In the genomic region with DNA sequence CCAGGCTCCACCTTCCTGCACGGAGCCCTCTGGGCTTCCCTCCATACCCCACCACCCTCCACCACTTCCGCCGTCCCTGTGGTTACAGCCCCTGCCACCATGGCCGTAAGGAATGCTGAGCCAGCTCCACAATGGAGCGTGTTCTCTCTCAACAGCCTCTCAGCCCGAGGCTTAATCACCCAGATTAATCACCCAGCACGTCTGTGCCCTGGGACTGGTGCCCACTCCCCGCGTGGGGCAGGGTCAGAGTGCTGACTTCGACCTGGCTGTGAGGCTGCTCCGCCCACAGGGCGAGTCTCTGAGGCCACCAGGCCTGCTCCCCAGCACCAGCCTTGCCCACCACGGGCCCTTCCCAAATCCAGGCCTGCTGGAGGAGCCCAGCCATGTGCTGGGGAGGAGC, we compare ENCODE assay signal across 21 cellular contexts. TPM values are rescaled to one million over a fixed set of nuclear protein-coding genes. Genes with fewer than 3 reads are reported as not detected.
DNase-seq lines count a peak whose midpoint lies in the region; ATAC-seq, FAIRE-seq and TF ChIP-seq lines count a peak whose summit lies in the region.
"Had no signal": no experiment of that assay in that cellular context is flagged by ENCODE, and none has a peak within 500 bp of the region (broad histone marks: within the 10 kb centered on the region; RNA-seq: fewer than 3 reads in every experiment).

No MANE protein-coding gene starts in this region.

- TF ChIP-seq RAD21 in IMR-90 (IDR thresholded peaks at IDR 0.05; ENCODE audit: low read length): no peak

- H3K4me3 ChIP-seq in IMR-90 (ENCODE audit: insufficient read depth, low read depth, low read length): no peak overlapping the region
- no peak overlapping the region for H3K4me3 ChIP-seq in mammary epithelial cell (replicated peaks in 1 of 3; ENCODE audit: insufficient read depth in 1 of 3, low read depth in 2 of 3, low read length in 3 of 3)
- no peak overlapping the region for H3K4me3 ChIP-seq in ovary
- H3K4me3 ChIP-seq: BLaER1, right lobe of liver had no signal

- intact Hi-C loops in IMR-90 (cut with micrococcal nuclease) (no loop called here), mammary epithelial cell (cut with micrococcal nuclease) (loop anchor here (5.0 kb wide), 1 partner anchor 227 kb away; the partner anchor contains the start of gene TSSC4), ovary (cut with DNase I) (no loop called here)

- H3K14ac ChIP-seq in IMR-90 (replicated peaks; ENCODE audit: low read depth, low read length): no peak overlapping the region

- DNase-seq in AG20443 (ENCODE audit: low spot score) (peak; percentile 79), IMR-90 (peak; percentile 52), mammary epithelial cell (peak; percentile 77), kidney tubule cell (ENCODE audit: low spot score) (peak; percentile 78), NOMO-1 treated with DMSO at 0.1 percent for 48 hours (lab: John Stamatoyannopoulos, UW; ENCODE audit: unreplicated experiment) (no peak), NCI-H82 treated with DMSO at 0.1 percent for 48 hours (lab: John Stamatoyannopoulos, UW; ENCODE audit: unreplicated experiment) (no peak), GM12892 (ENCODE audit: insufficient read length) (no peak), ovary (no peak)
- DNase-seq: activated CD4-positive, alpha-beta T cell treated with anti-CD3 and anti-CD28 coated beads for 36 hours; activated T-cell treated with anti-CD3 and anti-CD28 coated beads, Interleukin-2, amount 50 U/mL, for 72 hours; anterior cingulate cortex; glutamatergic neuron; natural killer cell; NCI-H2081; right lobe of liver; stimulated activated naive CD8-positive, alpha-beta T cell treated with anti-CD3 and anti-CD28 coated beads, Interleukin-15, amount 100 ng/mL, for 72 hours; T-cell had no signal

- no peak overlapping the region for H2AK5ac ChIP-seq in IMR-90 (ENCODE audit: low read depth, low read length)

- H3K79me1 ChIP-seq in IMR-90 (ENCODE audit: low read depth in 1 of 2, low read length in 2 of 2): no peaks in the 10 kb centered on the region

- TF ChIP-seq POLR2A in IMR-90 (IDR thresholded peaks at IDR 0.05; ENCODE audit: low read depth, low read length) (no peak), GM12892 (IDR thresholded peaks at IDR 0.05; ENCODE audit: low read depth, low read length) (no peak), ovary (IDR thresholded peaks at IDR 0.05) (no peak)

- H3K56ac ChIP-seq in IMR-90 (ENCODE audit: extremely low read depth, insufficient read depth, low read length): no peak overlapping the region

- H3K9me3 ChIP-seq in IMR-90 (ENCODE audit: control insufficient read depth, insufficient read depth, low read length) (no peaks in the 10 kb centered on the region), mammary epithelial cell (replicated peaks; ENCODE audit: insufficient read depth, low read length) (no peaks in the 10 kb centered on the region), ovary (no peaks in the 10 kb centered on the region)
- H3K9me3 ChIP-seq: BLaER1, right lobe of liver had no signal

- H4K5ac ChIP-seq in IMR-90 (ENCODE audit: low read depth, low read length): no peak overlapping the region

- H3K27ac ChIP-seq in IMR-90 (ENCODE audit: insufficient read depth, low read length) (no peak overlapping the region), mammary epithelial cell (ENCODE audit: insufficient read depth, low read depth, low read length) (no peak overlapping the region), ovary (no peak overlapping the region)
- H3K27ac ChIP-seq: BLaER1, KMS-11, right lobe of liver had no signal

- H3K27me3 ChIP-seq in IMR-90 (ENCODE audit: control insufficient read depth, insufficient read depth, low read length) (peaks cover 5% of the 10 kb centered on the region; the same call in 1 of the 2 replicates), mammary epithelial cell (ENCODE audit: insufficient read depth, low read length) (no peaks in the 10 kb centered on the region), ovary (no peaks in the 10 kb centered on the region)
- H3K27me3 ChIP-seq: right lobe of liver had no signal

- H3K4me1 ChIP-seq in IMR-90 (ENCODE audit: control insufficient read depth, insufficient read depth, low read length) (no peaks in the 10 kb centered on the region), mammary epithelial cell (ENCODE audit: insufficient read depth, low read length) (peaks cover 34% of the 10 kb centered on the region), ovary (ENCODE audit: insufficient read depth) (no peaks in the 10 kb centered on the region)
- H3K4me1 ChIP-seq: right lobe of liver had no signal

- H4K8ac ChIP-seq in IMR-90 (ENCODE audit: low read depth in 2 of 2, low read length in 2 of 2): no peak overlapping the region

- H3K36me3 ChIP-seq in IMR-90 (ENCODE audit: control insufficient read depth, insufficient read depth, low read length) (no peaks in the 10 kb centered on the region), mammary epithelial cell (ENCODE audit: insufficient read depth, low read length) (no peaks in the 10 kb centered on the region), ovary (no peaks in the 10 kb centered on the region)
- H3K36me3 ChIP-seq: BLaER1, right lobe of liver had no signal

- no peak overlapping the region for H3K4me2 ChIP-seq in IMR-90 (ENCODE audit: low read depth, low read length)
- no peak overlapping the region for H3K4me2 ChIP-seq in mammary epithelial cell (ENCODE audit: insufficient read depth, low read depth, low read length)
- H3K4me2 ChIP-seq: BLaER1, KMS-11 had no signal

- no peak overlapping the region for H3K23ac ChIP-seq in IMR-90 (ENCODE audit: low read depth, low read length)

- H3K18ac ChIP-seq in IMR-90 (ENCODE audit: low read depth, low read length): no peak overlapping the region

- in situ Hi-C loops in IMR-90 (cut with MboI; ENCODE audit: low sequenced_read_pairs) (loop anchor here (25.0 kb wide), 1 partner anchor 712 kb away; the partner anchor contains the start of gene CDKN1C), mammary epithelial cell (cut with MboI; ENCODE audit: low sequenced_read_pairs in 2 of 2) (no loop called here)

- no peak overlapping the region for H2BK5ac ChIP-seq in IMR-90 (ENCODE audit: low read depth, low read length, poor library complexity, severe bottlenecking)

- H4K91ac ChIP-seq in IMR-90 (ENCODE audit: insufficient read depth, low read depth, low read length): no peak overlapping the region

- peaks cover 6% of the 10 kb centered on the region for H3K9me1 ChIP-seq in IMR-90 (ENCODE audit: insufficient read depth, low read length)

- H3K79me2 ChIP-seq in mammary epithelial cell (ENCODE audit: insufficient read depth, low read length): no peaks in the 10 kb centered on the region

- no peak overlapping the region for H3K4ac ChIP-seq in IMR-90 (ENCODE audit: low read depth, low read length)

- dilution Hi-C loops in IMR-90 (cut with HindIII; ENCODE audit: low sequenced_read_pairs, unreplicated experiment): no loop called here
- dilution Hi-C loops in mammary epithelial cell (cut with HindIII; ENCODE audit: low sequenced_read_pairs): no loop called here

- H2AK9ac ChIP-seq in IMR-90 (replicated peaks; ENCODE audit: low read depth, low read length, poor library complexity): peak overlapping the region; percentile 70

- H4K20me1 ChIP-seq in IMR-90 (ENCODE audit: insufficient read depth, low read length) (no peaks in the 10 kb centered on the region), mammary epithelial cell (ENCODE audit: insufficient read depth, low read length) (no peaks in the 10 kb centered on the region)

- no peak overlapping the region for H2BK20ac ChIP-seq in IMR-90 (ENCODE audit: low read depth, low read length)

- TF ChIP-seq CTCF in IMR-90 (conservative IDR thresholded peaks at IDR 0.05; ENCODE audit: low read depth, low read length) (no peak), mammary epithelial cell (conservative IDR thresholded peaks at IDR 0.05 in 1 of 2, IDR thresholded peaks at IDR 0.05 in 1 of 2; ENCODE audit: extremely low read depth in 1 of 2, insufficient read depth in 1 of 2, low read depth in 1 of 2, low read length in 2 of 2) (no peak), ovary (IDR thresholded peaks at IDR 0.05) (no peak)

- H2BK15ac ChIP-seq in IMR-90 (ENCODE audit: low read depth, low read length): no peak overlapping the region

- peak; percentile 35; the same call in 1 of the 2 replicates for ATAC-seq in IMR-90 (ENCODE audit: low read depth)
- ATAC-seq: activated CD4-positive, alpha-beta T cell treated with anti-CD3 and anti-CD28 coated beads for 36 hours; activated T-cell treated with anti-CD3 and anti-CD28 coated beads, Interleukin-2, amount 50 U/mL, for 72 hours; left lobe of liver; natural killer cell; right lobe of liver; stimulated activated naive CD8-positive, alpha-beta T cell treated with anti-CD3 and anti-CD28 coated beads, Interleukin-15, amount 100 ng/mL, for 72 hours; T-cell had no signal

- CTCF ChIA-PET in IMR-90 (lab: Yijun Ruan, JAX) (no interaction called here), mammary epithelial cell (lab: Charles Lee; ENCODE audit: low non-redundant PET) (no interaction called here)

- WGBS in IMR-90 (ENCODE audit: extremely low coverage in 2 of 2, insufficient read length in 1 of 2), 2 experiments: 55% methylated on average over 4 of the region's 13 CpGs; no CpG with 5 or more reads in 1 of the 2 experiments
- WGBS in mammary epithelial cell (ENCODE audit: low coverage, missing lambda C conversion rate): 64% methylated on average over 7 of the region's 13 CpGs
- WGBS in ovary, 3 donors: 52 to 60% (median 55%) methylated on average over 13 of the region's 13 CpGs

- no TSS peak for BruUV-seq in IMR-90 (replicated peaks; lab: Mats Ljungman, UMichigan)
- BruUV-seq in mammary epithelial cell (replicated peaks; lab: Mats Ljungman, UMichigan): no TSS peak

- peak overlapping the region; percentile 68 for H2AFZ ChIP-seq in IMR-90 (replicated peaks; ENCODE audit: low read length, poor library complexity)
- no peak overlapping the region for H2AFZ ChIP-seq in mammary epithelial cell (ENCODE audit: low read depth, low read length)

- POLR2A ChIA-PET in IMR-90 (lab: Charles Lee; ENCODE audit: unreplicated experiment): no interaction called here

- H2BK120ac ChIP-seq in IMR-90 (ENCODE audit: low read depth, low read length): no peak overlapping the region

- no peak for TF ChIP-seq EP300 in ovary (IDR thresholded peaks at IDR 0.05)

- no peak overlapping the region for H3K9ac ChIP-seq in IMR-90 (ENCODE audit: low read depth, low read length)
- no peak overlapping the region for H3K9ac ChIP-seq in mammary epithelial cell (ENCODE audit: insufficient read depth, low read length)
- H3K9ac ChIP-seq: BLaER1, KMS-11 had no signal

- FAIRE-seq in GM12892 (lab: Jason Lieb, UNC): no peak
- FAIRE-seq: G401.6 had no signal

RNA-seq across cellular contexts. Expression of gene TH, which starts 4.0 kb away (rescaled TPM):
- total RNA-seq in IMR-90 (2012; rRNA removed): not detected in 2 replicates
- polyA plus RNA-seq in IMR-90 (2012; rRNA removed): 0.06 and 0.10 TPM in 2 replicates
- polyA plus RNA-seq in IMR-90 (2012; cell fraction: cytosol; rRNA removed): 0.03 TPM in 1 of 2 replicates, not detected in the other
- polyA plus RNA-seq in IMR-90 (2012; cell fraction: nucleus; rRNA removed; ENCODE audit: low replicate concordance): 0.08 TPM in 1 of 2 replicates, not detected in the other
- total RNA-seq in mammary epithelial cell: under 1 TPM in 1 of 2 donors, not detected in 1; 0.61 TPM
- polyA plus RNA-seq in mammary epithelial cell: 0.16 TPM
- not detected for polyA minus RNA-seq in mammary epithelial cell
- not detected for polyA plus RNA-seq in GM12892 (2012; ENCODE audit: missing spikeins)
- total RNA-seq in ovary: 1 to 10 TPM in 3 of 7 donors, under 1 TPM in 3, not detected in 1; 0.12 to 4.1 (median 0.99) TPM
- under 1 TPM in 1 of 2 donors, not detected in 1; 0.54 TPM for polyA plus RNA-seq in ovary
- total RNA-seq: activated CD4-positive, alpha-beta T cell treated with anti-CD3 and anti-CD28 coated beads for 36 hours; activated T-cell treated with anti-CD3 and anti-CD28 coated beads, Interleukin-2, amount 50 U/mL, for 72 hours; left lobe of liver; natural killer cell; T-cell had no signal

RNA-seq across cellular contexts. Expression of gene INS, which starts 14.7 kb away (rescaled TPM):
- total RNA-seq in IMR-90 (2012; rRNA removed) (not detected in 2 replicates), mammary epithelial cell (not detected), ovary (1 to 10 TPM in 1 of 7 donors, under 1 TPM in 1, not detected in 5; 0.89 to 1.4 TPM)
- polyA plus RNA-seq in IMR-90 (2012; rRNA removed) (not detected in 2 replicates), mammary epithelial cell (not detected), ovary (not detected)
- polyA plus RNA-seq in IMR-90 (2012; cell fraction: cytosol; rRNA removed): not detected in 2 replicates
- not detected in 2 replicates for polyA plus RNA-seq in IMR-90 (2012; cell fraction: nucleus; rRNA removed; ENCODE audit: low replicate concordance)
- not detected for polyA minus RNA-seq in mammary epithelial cell
- not detected for polyA plus RNA-seq in GM12892 (2012; ENCODE audit: missing spikeins)
- total RNA-seq: activated CD4-positive, alpha-beta T cell treated with anti-CD3 and anti-CD28 coated beads for 36 hours; activated T-cell treated with anti-CD3 and anti-CD28 coated beads, Interleukin-2, amount 50 U/mL, for 72 hours; left lobe of liver; natural killer cell; right lobe of liver had no signal

RNA-seq across cellular contexts. Expression of gene IGF2, which starts 36.5 kb away (rescaled TPM):
- total RNA-seq in IMR-90 (2012; rRNA removed): 2.3 and 5.0 TPM in 2 replicates
- polyA plus RNA-seq in IMR-90 (2012; rRNA removed): 17.5 and 21.8 TPM in 2 replicates
- 20.6 and 23.2 TPM in 2 replicates for polyA plus RNA-seq in IMR-90 (2012; cell fraction: cytosol; rRNA removed)
- polyA plus RNA-seq in IMR-90 (2012; cell fraction: nucleus; rRNA removed; ENCODE audit: low replicate concordance): 4.8 and 6.4 TPM in 2 replicates
- under 1 TPM in 1 of 2 donors, not detected in 1; under 0.01 TPM for total RNA-seq in mammary epithelial cell
- 0.01 TPM for polyA plus RNA-seq in mammary epithelial cell
- not detected for polyA minus RNA-seq in mammary epithelial cell
- not detected for polyA plus RNA-seq in GM12892 (2012; ENCODE audit: missing spikeins)
- 100 to 1,000 TPM in 5 of 7 donors, 10 to 100 TPM in 2; 21.7 to 412 (median 172) TPM for total RNA-seq in ovary
- 10 to 100 TPM; 44.2 to 58.6 TPM for polyA plus RNA-seq in ovary
- total RNA-seq: natural killer cell had no signal

Comparison
In these comparisons a context has a peak if more than half of its experiments do, and no peak if none do; other contexts are left out.
1. DNase-seq: peak in AG20443 (single experiment), IMR-90 (single experiment), mammary epithelial cell (single experiment) and kidney tubule cell (single experiment); none in NOMO-1 treated with DMSO at 0.1 percent for 48 hours (single experiment), NCI-H82 treated with DMSO at 0.1 percent for 48 hours (single experiment), GM12892 (single experiment) and ovary (0 of 5).